In the genomic region with DNA sequence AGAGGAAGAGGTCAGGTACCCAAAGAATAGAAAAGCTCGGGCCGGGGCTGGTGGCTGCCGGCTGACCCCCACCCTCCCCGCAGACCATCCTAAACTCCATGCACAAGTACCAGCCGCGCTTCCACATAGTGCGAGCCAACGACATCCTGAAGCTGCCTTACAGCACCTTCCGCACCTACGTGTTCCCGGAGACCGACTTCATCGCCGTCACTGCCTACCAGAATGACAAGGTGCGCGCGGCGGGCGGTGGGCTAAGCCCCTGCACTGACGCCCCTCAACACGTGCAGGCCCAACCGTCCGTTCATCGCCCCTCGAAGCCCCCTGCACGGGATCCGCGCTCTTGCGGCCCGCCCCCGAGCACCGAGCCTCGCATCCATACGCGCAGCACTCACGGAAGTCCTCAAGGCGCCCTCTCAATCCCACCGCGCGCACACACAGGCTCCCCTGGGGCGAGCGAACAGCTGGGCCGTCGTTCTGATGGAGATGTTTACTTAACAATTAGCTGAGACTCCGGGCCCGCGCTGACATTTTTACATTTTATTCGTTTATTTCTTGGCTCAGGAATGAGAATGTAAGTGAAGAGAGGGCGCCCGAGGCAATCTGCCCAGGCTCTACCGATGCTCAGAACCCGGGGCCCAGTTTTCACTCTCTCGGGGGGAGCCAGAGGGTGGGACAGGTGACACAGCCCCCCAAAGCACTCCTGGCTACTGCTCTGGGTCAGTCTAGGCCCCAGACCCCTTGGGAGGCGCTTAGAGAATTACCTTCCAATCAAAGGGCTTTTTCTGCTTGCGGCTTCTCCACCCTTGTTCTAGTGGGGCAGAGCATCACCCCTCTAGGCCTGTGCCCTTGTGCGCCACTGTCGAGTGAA, we compare ENCODE assay signal across 8 cellular contexts. TPM values are rescaled to one million over a fixed set of nuclear protein-coding genes. Genes with fewer than 3 reads are reported as not detected.
A peak's percentile ranks its signal among the peaks of the same experiment; 100 is the strongest.
DNase-seq lines count a peak whose midpoint lies in the region; ATAC-seq and TF ChIP-seq lines count a peak whose summit lies in the region.

No MANE protein-coding gene starts in this region.

- H3K27me3 ChIP-seq in iPS-15b (ENCODE audit: control insufficient read depth, insufficient read depth, low read length), result peaks cover 93% of the 10 kb centered on the region
- peaks cover 94% of the 10 kb centered on the region for H3K27me3 ChIP-seq in thymus (ENCODE audit: control insufficient read depth, insufficient read depth)

- no peaks in the 10 kb centered on the region for H3K9me3 ChIP-seq in iPS-15b (ENCODE audit: control insufficient read depth, insufficient read depth, low read length)
- H3K9me3 ChIP-seq in thymus (ENCODE audit: control insufficient read depth), result peaks cover 3% of the 10 kb centered on the region

- H3K27ac ChIP-seq in thymus (ENCODE audit: low read depth), result no peak overlapping the region

- 5% methylated on average over 57 of the region's 57 CpGs for WGBS in thymus

- ATAC-seq in left colon, result no peak
- no peak for ATAC-seq in GM18858 (IDR thresholded peaks at IDR 0.05; ENCODE audit: unreplicated experiment)

- H3K9ac ChIP-seq in iPS-15b (ENCODE audit: low read depth, low read length), result no peak overlapping the region

- no peak for TF ChIP-seq CTCF in WI38 (IDR thresholded peaks at IDR 0.05; ENCODE audit: low read depth, low read length)

- H3K4me3 ChIP-seq in WI38 (ENCODE audit: low read depth, low read length) (peak overlapping the region; percentile 98), iPS-15b (ENCODE audit: low read depth, low read length) (peak overlapping the region; percentile 37), thymus (ENCODE audit: low read length) (peak overlapping the region; percentile 7)

- H3K4me1 ChIP-seq in iPS-15b (ENCODE audit: control insufficient read depth, insufficient read depth, low read length) (no peaks in the 10 kb centered on the region), thymus (ENCODE audit: control insufficient read depth, insufficient read depth, low read length) (peaks cover 3% of the 10 kb centered on the region)

- no peaks in the 10 kb centered on the region for H3K36me3 ChIP-seq in iPS-15b (ENCODE audit: control insufficient read depth, insufficient read depth, low read length)
- H3K36me3 ChIP-seq in thymus (ENCODE audit: control insufficient read depth, insufficient read depth), result no peaks in the 10 kb centered on the region

- DNase-seq in NCI-H2227 (lab: John Stamatoyannopoulos, UW; ENCODE audit: unreplicated experiment), result peak; percentile 33
- no peak for DNase-seq in NCI-H2227 treated with DMSO at 0.1 percent for 48 hours (lab: John Stamatoyannopoulos, UW)
- DNase-seq in left colon, result no peak
- no peak for DNase-seq in central memory CD4-positive, alpha-beta T cell

- intact Hi-C loops in left colon (cut with DNase I, micrococcal nuclease), result no loop called here

RNA-seq across cellular contexts. Expression of gene TBX2, which starts 3.6 kb away (rescaled TPM):
- polyA plus RNA-seq in thymus, result 3.2 TPM
- 10 to 100 TPM in 1 of 2 donors, 1 to 10 TPM in 1; 5.8 to 11.7 TPM for total RNA-seq in left colon

RNA-seq across cellular contexts. Expression of gene TBX4, which starts 49.0 kb away (rescaled TPM):
- polyA plus RNA-seq in thymus, result 0.11 TPM
- total RNA-seq in left colon, result not detected

Comparison
In these comparisons a context has a peak if more than half of its experiments do, and no peak if none do; other contexts are left out.
1. H3K4me3 ChIP-seq: peak in every context shown above with its lines; median percentile 98 in WI38; 37 in iPS-15b; 7 in thymus.